14 cellular contexts compared by ENCODE assay signal in the genomic region with DNA sequence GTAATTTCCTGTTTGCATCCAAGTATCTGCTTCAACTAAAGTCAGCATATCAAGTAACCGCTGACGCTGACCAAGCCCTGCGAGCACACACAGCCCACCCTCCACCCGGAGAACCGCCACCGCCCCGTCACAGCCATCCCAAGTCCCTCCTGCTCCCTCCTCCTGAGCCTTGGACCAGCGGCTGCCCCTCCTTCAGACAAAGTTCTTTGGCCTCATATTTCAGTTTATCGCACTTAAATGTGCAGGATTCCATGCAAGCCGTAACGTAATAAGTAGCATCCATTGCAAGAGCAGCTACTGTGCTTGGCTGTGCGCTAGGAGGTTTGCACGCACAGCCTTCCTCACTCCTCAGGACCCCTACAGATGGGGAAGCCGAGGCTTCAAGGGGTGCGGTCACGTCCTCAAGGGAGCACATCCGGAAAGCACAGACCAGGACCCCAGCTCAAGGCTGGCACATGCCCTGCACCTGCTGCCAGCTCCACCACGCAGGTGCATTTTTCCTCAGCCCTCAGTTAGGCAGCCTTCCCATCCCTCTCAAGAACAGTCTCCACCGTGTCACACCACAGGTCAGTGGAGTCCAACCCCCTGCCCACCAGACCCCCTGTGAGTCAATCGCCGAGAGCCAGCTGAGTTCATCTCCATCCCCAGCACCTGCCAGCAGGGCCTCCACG. TPM values are rescaled to one million over a fixed set of nuclear protein-coding genes. Genes with fewer than 3 reads are reported as not detected.
DNase-seq lines count a peak whose midpoint lies in the region; ATAC-seq and TF ChIP-seq lines count a peak whose summit lies in the region.
"Had no signal": no experiment of that assay in that cellular context is flagged by ENCODE, and none has a peak within 500 bp of the region (broad histone marks: within the 10 kb centered on the region; RNA-seq: fewer than 3 reads in every experiment).

No MANE protein-coding gene starts in this region.

- TF ChIP-seq POLR2A in stomach (IDR thresholded peaks at IDR 0.05), result no peak

- peak overlapping the region in 2 of 5 donors; percentile 28 to 33 for H3K27ac ChIP-seq in stomach

- 51 to 62% (median 57%) methylated on average over 16 to 22 of the region's 22 CpGs for WGBS in stomach, 5 donors

- no peak overlapping the region for H3K4me3 ChIP-seq in stomach
- H3K4me3 ChIP-seq: upper lobe of right lung had no signal

- intact Hi-C loops in stomach (cut with DNase I; ENCODE audit: low total_unique reads), result no loop called here

- H3K27me3 Mint-ChIP-seq in brain, result peaks cover 2% of the 10 kb centered on the region

- no peaks in the 10 kb centered on the region for H3K9me3 ChIP-seq in stomach
- H3K9me3 ChIP-seq: upper lobe of right lung had no signal

- H3K36me3 ChIP-seq in stomach, result no peaks in the 10 kb centered on the region
- H3K36me3 ChIP-seq: upper lobe of right lung had no signal

- peak overlapping the region in 4 of 5 experiments; percentile 35 to 92 (median 58) for H3K27ac Mint-ChIP-seq in brain
- H3K27ac Mint-ChIP-seq: naive thymus-derived CD4-positive, alpha-beta T cell had no signal

- H3K4me1 ChIP-seq in stomach, result peaks cover 8 to 51% (median 42%) of the 10 kb centered on the region in 4 donors

- no peak for ATAC-seq in HG03354 (IDR thresholded peaks at IDR 0.05; ENCODE audit: poor library complexity, severe bottlenecking, unreplicated experiment)
- ATAC-seq: naive thymus-derived CD4-positive, alpha-beta T cell; SK-N-SH treated with all-trans-retinoic acid at 6 μM for 48 hours had no signal

- DNase-seq in NCI-H2107 treated with DMSO at 0.1 percent for 48 hours (lab: John Stamatoyannopoulos, UW; ENCODE audit: unreplicated experiment) (peak; percentile 37), NCI-H2107 (lab: John Stamatoyannopoulos, UW) (no peak), iPS-NIHi7 (ENCODE audit: extremely low spot score) (peak; percentile 8), stomach (peak; percentile 14), AG20443 (ENCODE audit: low spot score) (no peak), NCI-H82 treated with DMSO at 0.1 percent for 48 hours (lab: John Stamatoyannopoulos, UW; ENCODE audit: unreplicated experiment) (no peak)
- DNase-seq: 8988T; activated CD4-positive, CD25-positive, alpha-beta regulatory T cell; naive thymus-derived CD4-positive, alpha-beta T cell; NCI-H446 treated with DMSO at 0.1 percent for 48 hours; upper lobe of right lung had no signal

- peak overlapping the region in 3 of 5 experiments; percentile 23 to 50 (median 48) for H3K4me3 Mint-ChIP-seq in brain
- H3K4me3 Mint-ChIP-seq: naive thymus-derived CD4-positive, alpha-beta T cell had no signal

- H3K36me3 Mint-ChIP-seq in brain, result peaks cover 32% of the 10 kb centered on the region
- H3K36me3 Mint-ChIP-seq: naive thymus-derived CD4-positive, alpha-beta T cell had no signal

- peaks cover 0 to 11% (median 0%) of the 10 kb centered on the region in 3 donors for H3K27me3 ChIP-seq in stomach
- H3K27me3 ChIP-seq: upper lobe of right lung had no signal

- H3K4me1 Mint-ChIP-seq in brain, result peaks cover 62% of the 10 kb centered on the region
- H3K4me1 Mint-ChIP-seq: naive thymus-derived CD4-positive, alpha-beta T cell had no signal

- TF ChIP-seq CTCF in brain (conservative IDR thresholded peaks at IDR 0.05), result no peak
- TF ChIP-seq CTCF in stomach (IDR thresholded peaks at IDR 0.05), result no peak

- peaks cover 4 to 15% (median 6%) of the 10 kb centered on the region in 5 experiments for H3K9me3 Mint-ChIP-seq in brain
- H3K9me3 Mint-ChIP-seq: naive thymus-derived CD4-positive, alpha-beta T cell had no signal

- TF ChIP-seq EP300 in stomach (IDR thresholded peaks at IDR 0.05), result no peak

RNA-seq across cellular contexts. Expression of gene PXDN, which starts 17.1 kb away (rescaled TPM):
- polyA plus RNA-seq in brain (ENCODE audit: insufficient read depth, low read depth, low replicate concordance) (6.9 TPM), stomach (1 to 10 TPM; 3.3 to 8.0 (median 5.0) TPM)
- total RNA-seq in stomach, result 10 to 100 TPM; 24.9 to 71.6 (median 42.0) TPM

Comparison
In these comparisons a context has a peak if more than half of its experiments do, and no peak if none do; other contexts are left out.
1. DNase-seq: peak in NCI-H2107 treated with DMSO at 0.1 percent for 48 hours (single experiment), iPS-NIHi7 (single experiment) and stomach (single experiment); none in NCI-H2107 (single experiment), AG20443 (single experiment) and NCI-H82 treated with DMSO at 0.1 percent for 48 hours (single experiment).